ENCODE assay signal across 9 cellular contexts in genomic region chr12:116406529-116406928, GRCh38.
DNase-seq lines count a peak whose midpoint lies in the region; ATAC-seq and TF ChIP-seq lines count a peak whose summit lies in the region.
"Had no signal": no experiment of that assay in that cellular context is flagged by ENCODE, and none has a peak within 500 bp of the region (broad histone marks: within the 10 kb centered on the region; RNA-seq: fewer than 3 reads in every experiment).

No MANE protein-coding gene starts in this region.

- POLR2A ChIA-PET in WTC11 (lab: Charles Lee): no interaction called here

- H3K4me3 Mint-ChIP-seq in HFFc6: peak overlapping the region; percentile 5
- H3K4me3 Mint-ChIP-seq in WTC11: no peak overlapping the region
- H3K4me3 Mint-ChIP-seq: activated B cell treated with CpG ODN at 0.5 μM for 24 hours had no signal

- H3K4me1 ChIP-seq in uterus: no peaks in the 10 kb centered on the region

- peak overlapping the region; percentile 57 for H3K27ac Mint-ChIP-seq in HFFc6
- peak overlapping the region; percentile 80; the same call in 1 of the 2 replicates for H3K27ac Mint-ChIP-seq in WTC11
- H3K27ac Mint-ChIP-seq: activated B cell treated with CpG ODN at 0.5 μM for 24 hours had no signal

- no peaks in the 10 kb centered on the region for H3K9me3 Mint-ChIP-seq in HFFc6
- no peaks in the 10 kb centered on the region for H3K9me3 Mint-ChIP-seq in WTC11

- H3K36me3 ChIP-seq in kidney epithelial cell (ENCODE audit: control insufficient read depth, insufficient read depth, low read length): no peaks in the 10 kb centered on the region
- no peaks in the 10 kb centered on the region for H3K36me3 ChIP-seq in uterus

- H3K9me3 ChIP-seq in uterus: no peaks in the 10 kb centered on the region

- TF ChIP-seq POLR2A in uterus (IDR thresholded peaks at IDR 0.05): no peak

- H3K27me3 ChIP-seq in kidney epithelial cell (ENCODE audit: control insufficient read depth, insufficient read depth, low read length) (no peaks in the 10 kb centered on the region), uterus (no peaks in the 10 kb centered on the region)

- no peak for TF ChIP-seq CTCF in 22Rv1 (IDR thresholded peaks at IDR 0.05)
- peak; percentile 62 for TF ChIP-seq CTCF in HFFc6 (IDR thresholded peaks at IDR 0.05)
- no peak for TF ChIP-seq CTCF in WTC11 (IDR thresholded peaks at IDR 0.05)
- peak; percentile 13 for TF ChIP-seq CTCF in kidney epithelial cell (IDR thresholded peaks at IDR 0.05; ENCODE audit: insufficient read depth, low read length, poor library complexity, severe bottlenecking)
- no peak for TF ChIP-seq CTCF in uterus (IDR thresholded peaks at IDR 0.05)

- DNase-seq in HFFc6: peak; percentile 89
- DNase-seq in WTC11 (ENCODE audit: low spot score): peak; percentile 34
- no peak for DNase-seq in kidney epithelial cell (ENCODE audit: low read depth)
- DNase-seq in uterus: peak; percentile 90 to 92
- DNase-seq: activated B cell treated with CpG ODN at 0.5 μM for 24 hours had no signal

- ATAC-seq in WTC11: peak; percentile 89
- ATAC-seq in GM18907 (IDR thresholded peaks at IDR 0.05; ENCODE audit: unreplicated experiment): no peak
- ATAC-seq in GM19324 (IDR thresholded peaks at IDR 0.05; ENCODE audit: low FRiP score, unreplicated experiment): no peak
- ATAC-seq in HG03565 (IDR thresholded peaks at IDR 0.05; ENCODE audit: unreplicated experiment): no peak

- H3K4me1 Mint-ChIP-seq in HFFc6 (ENCODE audit: low read depth) (peaks cover 53% of the 10 kb centered on the region), WTC11 (peaks cover 9% of the 10 kb centered on the region)

- H3K4me3 ChIP-seq in kidney epithelial cell (ENCODE audit: low read depth, low read length) (no peak overlapping the region), uterus (no peak overlapping the region)

- intact Hi-C loops in uterus (cut with DNase I; ENCODE audit: low total_unique reads): no loop called here

- H3K36me3 Mint-ChIP-seq in HFFc6 (ENCODE audit: low read depth): peaks cover 15% of the 10 kb centered on the region
- no peaks in the 10 kb centered on the region for H3K36me3 Mint-ChIP-seq in WTC11

- CTCF ChIA-PET in WTC11 (lab: Charles Lee): interaction anchor here (0.8 to 1.7 kb wide), 14 partner anchors 20 to 281 kb away, joined by 3 to 11 read pairs (median 4); no protein-coding TSS in a partner anchor

- H3K27ac ChIP-seq in 22Rv1 (peak overlapping the region; percentile 23; the same call in 1 of the 2 replicates), uterus (peak overlapping the region in 1 of 2 donors; percentile 6)

- H3K27me3 Mint-ChIP-seq in HFFc6 (ENCODE audit: insufficient read depth): no peaks in the 10 kb centered on the region; the same call in none of the 2 replicates
- no peaks in the 10 kb centered on the region for H3K27me3 Mint-ChIP-seq in WTC11 (ENCODE audit: low read depth)
- H3K27me3 Mint-ChIP-seq: activated B cell treated with CpG ODN at 0.5 μM for 24 hours had no signal

TF ChIP-seq in WTC11, 78 proteins besides CTCF, POLR2A, EP300 and RAD21:
- TF ChIP-seq MYBL2 (CRISPR knock-in tag; IDR thresholded peaks at IDR 0.05) (no peak), ZBTB21 (CRISPR knock-in tag; IDR thresholded peaks at IDR 0.05; ENCODE audit: borderline replicate concordance) (no peak), SMAD4 (CRISPR knock-in tag; IDR thresholded peaks at IDR 0.05) (no peak), ELF4 (CRISPR knock-in tag; IDR thresholded peaks at IDR 0.05; ENCODE audit: low read depth) (no peak), OVOL2 (CRISPR knock-in tag; IDR thresholded peaks at IDR 0.05; ENCODE audit: borderline replicate concordance) (no peak), E2F1 (CRISPR knock-in tag; IDR thresholded peaks at IDR 0.05) (no peak), IRF2 (CRISPR knock-in tag; IDR thresholded peaks at IDR 0.05; ENCODE audit: borderline replicate concordance, low read depth) (no peak), ESRRA (CRISPR knock-in tag; IDR thresholded peaks at IDR 0.05; ENCODE audit: borderline replicate concordance) (no peak)
- TF ChIP-seq, protein P1, sequence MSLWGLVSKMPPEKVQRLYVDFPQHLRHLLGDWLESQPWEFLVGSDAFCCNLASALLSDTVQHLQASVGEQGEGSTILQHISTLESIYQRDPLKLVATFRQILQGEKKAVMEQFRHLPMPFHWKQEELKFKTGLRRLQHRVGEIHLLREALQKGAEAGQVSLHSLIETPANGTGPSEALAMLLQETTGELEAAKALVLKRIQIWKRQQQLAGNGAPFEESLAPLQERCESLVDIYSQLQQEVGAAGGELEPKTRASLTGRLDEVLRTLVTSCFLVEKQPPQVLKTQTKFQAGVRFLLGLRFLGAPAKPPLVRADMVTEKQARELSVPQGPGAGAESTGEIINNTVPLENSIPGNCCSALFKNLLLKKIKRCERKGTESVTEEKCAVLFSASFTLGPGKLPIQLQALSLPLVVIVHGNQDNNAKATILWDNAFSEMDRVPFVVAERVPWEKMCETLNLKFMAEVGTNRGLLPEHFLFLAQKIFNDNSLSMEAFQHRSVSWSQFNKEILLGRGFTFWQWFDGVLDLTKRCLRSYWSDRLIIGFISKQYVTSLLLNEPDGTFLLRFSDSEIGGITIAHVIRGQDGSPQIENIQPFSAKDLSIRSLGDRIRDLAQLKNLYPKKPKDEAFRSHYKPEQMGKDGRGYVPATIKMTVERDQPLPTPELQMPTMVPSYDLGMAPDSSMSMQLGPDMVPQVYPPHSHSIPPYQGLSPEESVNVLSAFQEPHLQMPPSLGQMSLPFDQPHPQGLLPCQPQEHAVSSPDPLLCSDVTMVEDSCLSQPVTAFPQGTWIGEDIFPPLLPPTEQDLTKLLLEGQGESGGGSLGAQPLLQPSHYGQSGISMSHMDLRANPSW (CRISPR knock-in tag; conservative IDR thresholded peaks at IDR 0.05; ENCODE audit: low read depth): no peak
- TF ChIP-seq, protein P2, sequence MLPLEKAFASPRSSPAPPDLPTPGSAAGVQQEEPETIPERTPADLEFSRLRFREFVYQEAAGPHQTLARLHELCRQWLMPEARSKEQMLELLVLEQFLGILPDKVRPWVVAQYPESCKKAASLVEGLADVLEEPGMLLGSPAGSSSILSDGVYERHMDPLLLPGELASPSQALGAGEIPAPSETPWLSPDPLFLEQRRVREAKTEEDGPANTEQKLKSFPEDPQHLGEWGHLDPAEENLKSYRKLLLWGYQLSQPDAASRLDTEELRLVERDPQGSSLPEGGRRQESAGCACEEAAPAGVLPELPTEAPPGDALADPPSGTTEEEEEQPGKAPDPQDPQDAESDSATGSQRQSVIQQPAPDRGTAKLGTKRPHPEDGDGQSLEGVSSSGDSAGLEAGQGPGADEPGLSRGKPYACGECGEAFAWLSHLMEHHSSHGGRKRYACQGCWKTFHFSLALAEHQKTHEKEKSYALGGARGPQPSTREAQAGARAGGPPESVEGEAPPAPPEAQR (CRISPR knock-in tag; IDR thresholded peaks at IDR 0.05): no peak
- TF ChIP-seq, protein P3, sequence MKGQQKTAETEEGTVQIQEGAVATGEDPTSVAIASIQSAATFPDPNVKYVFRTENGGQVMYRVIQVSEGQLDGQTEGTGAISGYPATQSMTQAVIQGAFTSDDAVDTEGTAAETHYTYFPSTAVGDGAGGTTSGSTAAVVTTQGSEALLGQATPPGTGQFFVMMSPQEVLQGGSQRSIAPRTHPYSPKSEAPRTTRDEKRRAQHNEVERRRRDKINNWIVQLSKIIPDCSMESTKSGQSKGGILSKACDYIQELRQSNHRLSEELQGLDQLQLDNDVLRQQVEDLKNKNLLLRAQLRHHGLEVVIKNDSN (CRISPR knock-in tag; IDR thresholded peaks at IDR 0.05): no peak

Comparison
In these comparisons a context has a peak if more than half of its experiments do, and no peak if none do; other contexts are left out.
1. CTCF ChIP-seq: peak in HFFc6 (single experiment) and kidney epithelial cell (single experiment); none in 22Rv1 (single experiment), WTC11 (single experiment) and uterus (0 of 4).